In the genomic region with DNA sequence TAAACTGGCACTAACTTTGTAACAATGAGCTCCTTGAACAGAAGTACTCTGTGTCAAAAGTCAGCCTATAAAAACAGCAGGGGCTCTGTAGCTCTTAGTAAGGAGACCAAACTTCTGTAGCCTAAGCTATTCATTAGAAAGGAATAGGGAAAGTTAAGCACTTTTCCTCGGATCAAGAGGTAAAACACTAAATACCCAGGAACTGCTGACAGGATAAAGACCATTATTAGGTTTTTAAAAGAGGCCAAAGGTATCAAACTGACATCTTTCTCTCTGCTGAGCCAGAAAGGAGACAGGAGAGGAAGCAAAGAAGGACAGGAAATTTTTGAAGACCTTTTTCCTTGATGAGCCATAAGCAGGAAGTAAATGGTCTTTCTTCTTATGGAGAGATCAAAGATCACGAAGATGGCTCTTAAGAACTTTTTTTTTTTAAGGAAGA, we compare ENCODE assay signal across 10 cellular contexts. TPM values are rescaled to one million over a fixed set of nuclear protein-coding genes. Genes with fewer than 3 reads are reported as not detected.
DNase-seq lines count a peak whose midpoint lies in the region; ATAC-seq, FAIRE-seq and TF ChIP-seq lines count a peak whose summit lies in the region.
"Had no signal": no experiment of that assay in that cellular context is flagged by ENCODE, and none has a peak within 500 bp of the region (broad histone marks: within the 10 kb centered on the region; RNA-seq: fewer than 3 reads in every experiment).

No MANE protein-coding gene starts in this region.

- no peak overlapping the region for H3K4me3 ChIP-seq in GM23338
- no peak overlapping the region for H3K4me3 ChIP-seq in Loucy (ENCODE audit: low read length, poor library complexity, severe bottlenecking)
- H3K4me3 ChIP-seq in endodermal cell (ENCODE audit: low read length) = no peak overlapping the region

- H3K27me3 ChIP-seq in GM23338 (ENCODE audit: insufficient read depth) (no peaks in the 10 kb centered on the region), Loucy (ENCODE audit: insufficient read depth, low read length, poor library complexity, severe bottlenecking) (no peaks in the 10 kb centered on the region), endodermal cell (ENCODE audit: control insufficient read depth, insufficient read depth, low read length, poor library complexity, severe bottlenecking) (no peaks in the 10 kb centered on the region)

- 8 to 24% methylated on average over 2 of the region's 2 CpGs for whole genome bisulfite sequencing in endodermal cell (ENCODE audit: insufficient coverage in 1 of 2, insufficient read length in 1 of 2), 2 experiments

- ATAC-seq in GM23338 = peak; percentile 89
- ATAC-seq: stimulated activated naive B cell treated with anti-CD40 and anti-IgM and Interleukin-4, amounts not matched to agents 10 μg/mL and 1 μg/mL and 100 μg/mL, for 72 hours had no signal

- H3K4me1 ChIP-seq in GM23338 (ENCODE audit: insufficient read depth) (peaks cover 25% of the 10 kb centered on the region), Loucy (ENCODE audit: insufficient read depth, low read length, poor library complexity, severe bottlenecking) (peaks cover 13% of the 10 kb centered on the region), endodermal cell (ENCODE audit: control insufficient read depth, insufficient read depth, low read length) (no peaks in the 10 kb centered on the region)

- H3K79me2 ChIP-seq in GM23338 (replicated peaks; ENCODE audit: insufficient read depth) = peaks cover 5% of the 10 kb centered on the region; the same call in 1 of the 2 replicates
- H3K79me2 ChIP-seq in Loucy (ENCODE audit: insufficient read depth, low read length) = peaks cover 26% of the 10 kb centered on the region

- H3K4me2 ChIP-seq in GM23338 = no peak overlapping the region
- H3K4me2 ChIP-seq in Loucy (ENCODE audit: low read depth, low read length, poor library complexity, severe bottlenecking) = peak overlapping the region; percentile 10

- TF ChIP-seq POLR2A in H54 (IDR thresholded peaks at IDR 0.05; ENCODE audit: low read depth, low read length) = no peak

- H3K9ac ChIP-seq in Loucy (ENCODE audit: low read depth, low read length, poor library complexity, severe bottlenecking) (peak overlapping the region; percentile 13), endodermal cell (ENCODE audit: extremely low read depth, low read length, poor library complexity, severe bottlenecking) (no peak overlapping the region)

- no peak overlapping the region for H2AFZ ChIP-seq in GM23338
- no peak overlapping the region for H2AFZ ChIP-seq in Loucy (ENCODE audit: low read length)

- H3F3A ChIP-seq in GM23338 (replicated peaks; ENCODE audit: low read depth) = no peaks in the 10 kb centered on the region
- H3F3A ChIP-seq in Loucy (ENCODE audit: low read depth) = no peaks in the 10 kb centered on the region

- H3K9me2 ChIP-seq in GM23338 (ENCODE audit: insufficient read depth) (no peaks in the 10 kb centered on the region), Loucy (replicated peaks; ENCODE audit: low read depth, low read length) (no peaks in the 10 kb centered on the region)

- H4K20me1 ChIP-seq in GM23338 (replicated peaks; ENCODE audit: insufficient read depth) = peaks cover 3% of the 10 kb centered on the region; the same call in 1 of the 2 replicates
- H4K20me1 ChIP-seq in Loucy (ENCODE audit: insufficient read depth, low read length, poor library complexity, severe bottlenecking) = no peaks in the 10 kb centered on the region

- H3K9me3 Mint-ChIP-seq in GM23338 = no peaks in the 10 kb centered on the region
- H3K9me3 Mint-ChIP-seq in endodermal cell = no peaks in the 10 kb centered on the region
- no peaks in the 10 kb centered on the region for H3K9me3 Mint-ChIP-seq in osteocyte (ENCODE audit: unreplicated experiment)
- H3K9me3 Mint-ChIP-seq: stimulated activated naive B cell treated with anti-CD40 and anti-IgM and Interleukin-4, amounts not matched to agents 10 μg/mL and 1 μg/mL and 100 μg/mL, for 72 hours had no signal

- TF ChIP-seq CTCF in GM23338 (conservative IDR thresholded peaks at IDR 0.05; ENCODE audit: low read depth in 2 of 2) (no peak), Loucy (conservative IDR thresholded peaks at IDR 0.05; ENCODE audit: low read length) (no peak), endodermal cell (conservative IDR thresholded peaks at IDR 0.05) (no peak), osteocyte (IDR thresholded peaks at IDR 0.05) (no peak)

- H3K4me1 Mint-ChIP-seq in GM23338 = peaks cover 30% of the 10 kb centered on the region
- H3K4me1 Mint-ChIP-seq in endodermal cell = peaks cover 13% of the 10 kb centered on the region
- peaks cover 14% of the 10 kb centered on the region for H3K4me1 Mint-ChIP-seq in osteocyte (ENCODE audit: unreplicated experiment)
- H3K4me1 Mint-ChIP-seq: stimulated activated naive B cell treated with anti-CD40 and anti-IgM and Interleukin-4, amounts not matched to agents 10 μg/mL and 1 μg/mL and 100 μg/mL, for 72 hours had no signal

- H3K9me3 ChIP-seq in Loucy (ENCODE audit: insufficient read depth, low read depth, low read length) (no peaks in the 10 kb centered on the region), endodermal cell (ENCODE audit: control insufficient read depth, low read length) (peaks cover 5% of the 10 kb centered on the region)

- H3K36me3 Mint-ChIP-seq in GM23338 (ENCODE audit: low read depth) (peaks cover 13% of the 10 kb centered on the region; the same call in 2 of the 3 replicates), endodermal cell (ENCODE audit: low read depth) (peaks cover 16% of the 10 kb centered on the region), osteocyte (ENCODE audit: unreplicated experiment) (peaks cover 14% of the 10 kb centered on the region)

- H3K27ac Mint-ChIP-seq in GM23338 (no peak overlapping the region), endodermal cell (no peak overlapping the region), osteocyte (ENCODE audit: unreplicated experiment) (peak overlapping the region; percentile 8)
- H3K27ac Mint-ChIP-seq: stimulated activated naive B cell treated with anti-CD40 and anti-IgM and Interleukin-4, amounts not matched to agents 10 μg/mL and 1 μg/mL and 100 μg/mL, for 72 hours had no signal

- no peak overlapping the region for H3K4me3 Mint-ChIP-seq in GM23338
- H3K4me3 Mint-ChIP-seq in endodermal cell = no peak overlapping the region
- H3K4me3 Mint-ChIP-seq in osteocyte (ENCODE audit: unreplicated experiment) = no peak overlapping the region
- H3K4me3 Mint-ChIP-seq: stimulated activated naive B cell treated with anti-CD40 and anti-IgM and Interleukin-4, amounts not matched to agents 10 μg/mL and 1 μg/mL and 100 μg/mL, for 72 hours had no signal

- FAIRE-seq in H54 (lab: Jason Lieb, UNC) = no peak

- DNase-seq in GM23338 (ENCODE audit: low spot score) (peak; percentile 77), endodermal cell (no peak), osteocyte (ENCODE audit: extremely low spot score, unreplicated experiment) (no peak), HuH-7.5 (ENCODE audit: low spot score) (no peak), H54 (ENCODE audit: insufficient read length, low spot score) (no peak)
- no peak for DNase-seq in activated CD4-positive, alpha-beta T cell treated with anti-CD3 and anti-CD28 coated beads for 48 hours
- DNase-seq: NCI-H2171 treated with DMSO at 0.1 percent for 48 hours; stimulated activated naive B cell treated with anti-CD40 and anti-IgM and Interleukin-4, amounts not matched to agents 10 μg/mL and 1 μg/mL and 100 μg/mL, for 72 hours had no signal

- H3K27me3 Mint-ChIP-seq in GM23338 (ENCODE audit: insufficient read depth, low read depth, poor library complexity) (no peaks in the 10 kb centered on the region), endodermal cell (ENCODE audit: insufficient read depth) (no peaks in the 10 kb centered on the region), osteocyte (ENCODE audit: unreplicated experiment) (no peaks in the 10 kb centered on the region)
- H3K27me3 Mint-ChIP-seq: stimulated activated naive B cell treated with anti-CD40 and anti-IgM and Interleukin-4, amounts not matched to agents 10 μg/mL and 1 μg/mL and 100 μg/mL, for 72 hours had no signal

- H3K36me3 ChIP-seq in GM23338 (ENCODE audit: insufficient read depth) = no peaks in the 10 kb centered on the region
- H3K36me3 ChIP-seq in Loucy (ENCODE audit: insufficient read depth, low read length) = peaks cover 26% of the 10 kb centered on the region; the same call in 1 of the 2 replicates
- peaks cover 22% of the 10 kb centered on the region for H3K36me3 ChIP-seq in endodermal cell (ENCODE audit: control insufficient read depth, insufficient read depth, low read length)

- H3K27ac ChIP-seq in GM23338 (ENCODE audit: low read depth) (no peak overlapping the region), endodermal cell (ENCODE audit: low read depth, low read length) (peak overlapping the region; percentile 62)
- H3K27ac ChIP-seq: VCaP had no signal

TF ChIP-seq in GM23338, 12 proteins besides CTCF, POLR2A, EP300 and RAD21:
- TF ChIP-seq ZNF114 (CRISPR knock-in tag; IDR thresholded peaks at IDR 0.05) (no peak), STAT1 (IDR thresholded peaks at IDR 0.05; ENCODE audit: unreplicated experiment) (no peak), CREB1 (CRISPR knock-in tag; IDR thresholded peaks at IDR 0.05; ENCODE audit: low read depth) (no peak)
- TF ChIP-seq, protein P1, sequence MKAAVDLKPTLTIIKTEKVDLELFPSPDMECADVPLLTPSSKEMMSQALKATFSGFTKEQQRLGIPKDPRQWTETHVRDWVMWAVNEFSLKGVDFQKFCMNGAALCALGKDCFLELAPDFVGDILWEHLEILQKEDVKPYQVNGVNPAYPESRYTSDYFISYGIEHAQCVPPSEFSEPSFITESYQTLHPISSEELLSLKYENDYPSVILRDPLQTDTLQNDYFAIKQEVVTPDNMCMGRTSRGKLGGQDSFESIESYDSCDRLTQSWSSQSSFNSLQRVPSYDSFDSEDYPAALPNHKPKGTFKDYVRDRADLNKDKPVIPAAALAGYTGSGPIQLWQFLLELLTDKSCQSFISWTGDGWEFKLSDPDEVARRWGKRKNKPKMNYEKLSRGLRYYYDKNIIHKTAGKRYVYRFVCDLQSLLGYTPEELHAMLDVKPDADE (IDR thresholded peaks at IDR 0.05) = no peak

RNA-seq across cellular contexts. Expression of a gene that starts 31.9 kb away (rescaled TPM):
- total RNA-seq in GM23338 (2014; rRNA removed; shearing (Covaris generic)) = 27.5 and 34.4 TPM in 2 replicates
- 58.3 and 59.2 TPM in 2 replicates for polyA plus RNA-seq in GM23338 (2016; fragmentation: Nextera tagmentation; extraction: Ambion mirVana)
- 10 to 100 TPM; 25.0 to 29.6 TPM for total RNA-seq in endodermal cell
- polyA plus RNA-seq in endodermal cell (2013, experiment 1 of 2) = 23.2 TPM
- polyA plus RNA-seq in endodermal cell (2013, experiment 2 of 2) = 30.3 TPM
- 16.8 and 21.8 TPM in 2 replicates for total RNA-seq in osteocyte

RNA-seq across cellular contexts. Expression of a gene that starts 32.0 kb away (rescaled TPM):
- total RNA-seq in GM23338 (2014; rRNA removed; shearing (Covaris generic)) = 185 and 200 TPM in 2 replicates
- 55.4 and 70.3 TPM in 2 replicates for polyA plus RNA-seq in GM23338 (2016; fragmentation: Nextera tagmentation; extraction: Ambion mirVana)
- total RNA-seq in endodermal cell (10 to 100 TPM; 67.2 to 80.7 TPM), osteocyte (45.6 and 46.5 TPM in 2 replicates)
- polyA plus RNA-seq in endodermal cell (2013, experiment 1 of 2) = 88.1 TPM
- 82.6 TPM for polyA plus RNA-seq in endodermal cell (2013, experiment 2 of 2)
